1 cellular context compared by ENCODE assay signal in genomic region chr20:62639765-62640164, GRCh38.
TF ChIP-seq lines count a peak whose summit lies in the region.

No MANE protein-coding gene starts in this region.

TF ChIP-seq in HepG2, 621 proteins besides CTCF, POLR2A, EP300 and RAD21 (continued from another document and continues in another):
- TF ChIP-seq ZNF512 (CRISPR knock-in tag; IDR thresholded peaks at IDR 0.05) (no peak), MEF2D (CRISPR knock-in tag; IDR thresholded peaks at IDR 0.05) (peak; percentile 75; the same call in 1 of the 2 replicates), ARNTL (CRISPR knock-in tag; IDR thresholded peaks at IDR 0.05) (peak; percentile 92), ZNF292 (CRISPR knock-in tag; IDR thresholded peaks at IDR 0.05; ENCODE audit: borderline replicate concordance, low read depth) (peak; percentile 89; the same call in 1 of the 2 replicates), SSRP1 (CRISPR knock-in tag; IDR thresholded peaks at IDR 0.05) (peak; percentile 55; the same call in 1 of the 2 replicates), PAXIP1 (CRISPR knock-in tag; conservative IDR thresholded peaks at IDR 0.05) (peak; percentile 96), SAP130 (CRISPR knock-in tag; IDR thresholded peaks at IDR 0.05; ENCODE audit: low read depth) (peak; percentile 81), STAT5B (CRISPR knock-in tag; IDR thresholded peaks at IDR 0.05) (no peak), ZBTB25 (CRISPR knock-in tag; IDR thresholded peaks at IDR 0.05) (0 out of 2 replicates have a peak, but pooled peaks have one; percentile 44), ZC3H4 (CRISPR knock-in tag; IDR thresholded peaks at IDR 0.05; ENCODE audit: borderline replicate concordance) (no peak), TARDBP (CRISPR knock-in tag; IDR thresholded peaks at IDR 0.05) (peak; percentile 67; the same call in 1 of the 2 replicates), ZNF556 (CRISPR knock-in tag; IDR thresholded peaks at IDR 0.05; ENCODE audit: borderline replicate concordance) (peak; percentile 73; the same call in 1 of the 2 replicates), MTF2 (CRISPR knock-in tag; IDR thresholded peaks at IDR 0.05; ENCODE audit: borderline replicate concordance) (no peak), KLF12 (CRISPR knock-in tag; IDR thresholded peaks at IDR 0.05; ENCODE audit: borderline replicate concordance) (peak; percentile 48; the same call in 1 of the 2 replicates), TCF7 (IDR thresholded peaks at IDR 0.05; ENCODE audit: low read depth) (peak; percentile 94), ZNF792 (CRISPR knock-in tag; IDR thresholded peaks at IDR 0.05) (peak; percentile 41; the same call in 1 of the 2 replicates), SOX5 (CRISPR knock-in tag; IDR thresholded peaks at IDR 0.05; ENCODE audit: borderline replicate concordance) (peak; percentile 90), ZMYM2 (CRISPR knock-in tag; IDR thresholded peaks at IDR 0.05) (0 out of 2 replicates have a peak, but pooled peaks have one; percentile 5), PPARG (CRISPR knock-in tag; conservative IDR thresholded peaks at IDR 0.05) (peak; percentile 82), MATR3 (CRISPR knock-in tag; IDR thresholded peaks at IDR 0.05) (no peak), ZNF367 (CRISPR knock-in tag; IDR thresholded peaks at IDR 0.05; ENCODE audit: borderline replicate concordance) (no peak), ZNF670 (CRISPR knock-in tag; IDR thresholded peaks at IDR 0.05; ENCODE audit: borderline replicate concordance) (0 out of 2 replicates have a peak, but pooled peaks have one; percentile 24), PHF8 (CRISPR knock-in tag; IDR thresholded peaks at IDR 0.05) (peak; percentile 38; the same call in 1 of the 2 replicates), NCOA2 (CRISPR knock-in tag; IDR thresholded peaks at IDR 0.05) (peak; percentile 71), ZBTB21 (CRISPR knock-in tag; IDR thresholded peaks at IDR 0.05) (peak; percentile 87), RARA (CRISPR knock-in tag; IDR thresholded peaks at IDR 0.05) (peak; percentile 85), ZNF629 (CRISPR knock-in tag; conservative IDR thresholded peaks at IDR 0.05) (0 out of 2 replicates have a peak, but pooled peaks have one; percentile 15), ZNF446 (CRISPR knock-in tag; IDR thresholded peaks at IDR 0.05) (no peak), CCAR2 (optimal IDR thresholded peaks at IDR 0.05; ENCODE audit: low read depth, low read length) (peak; percentile 17), PITX1 (CRISPR knock-in tag; IDR thresholded peaks at IDR 0.05) (peak; percentile 77; the same call in 1 of the 2 replicates), KDM1A (CRISPR knock-in tag; IDR thresholded peaks at IDR 0.05) (peak; percentile 73; the same call in 1 of the 2 replicates), JUN (CRISPR knock-in tag; IDR thresholded peaks at IDR 0.05) (peak; percentile 75; the same call in 1 of the 2 replicates), FOSL2 (CRISPR knock-in tag; IDR thresholded peaks at IDR 0.05) (peak; percentile 40; the same call in 1 of the 2 replicates)
- TF ChIP-seq, protein P1, sequence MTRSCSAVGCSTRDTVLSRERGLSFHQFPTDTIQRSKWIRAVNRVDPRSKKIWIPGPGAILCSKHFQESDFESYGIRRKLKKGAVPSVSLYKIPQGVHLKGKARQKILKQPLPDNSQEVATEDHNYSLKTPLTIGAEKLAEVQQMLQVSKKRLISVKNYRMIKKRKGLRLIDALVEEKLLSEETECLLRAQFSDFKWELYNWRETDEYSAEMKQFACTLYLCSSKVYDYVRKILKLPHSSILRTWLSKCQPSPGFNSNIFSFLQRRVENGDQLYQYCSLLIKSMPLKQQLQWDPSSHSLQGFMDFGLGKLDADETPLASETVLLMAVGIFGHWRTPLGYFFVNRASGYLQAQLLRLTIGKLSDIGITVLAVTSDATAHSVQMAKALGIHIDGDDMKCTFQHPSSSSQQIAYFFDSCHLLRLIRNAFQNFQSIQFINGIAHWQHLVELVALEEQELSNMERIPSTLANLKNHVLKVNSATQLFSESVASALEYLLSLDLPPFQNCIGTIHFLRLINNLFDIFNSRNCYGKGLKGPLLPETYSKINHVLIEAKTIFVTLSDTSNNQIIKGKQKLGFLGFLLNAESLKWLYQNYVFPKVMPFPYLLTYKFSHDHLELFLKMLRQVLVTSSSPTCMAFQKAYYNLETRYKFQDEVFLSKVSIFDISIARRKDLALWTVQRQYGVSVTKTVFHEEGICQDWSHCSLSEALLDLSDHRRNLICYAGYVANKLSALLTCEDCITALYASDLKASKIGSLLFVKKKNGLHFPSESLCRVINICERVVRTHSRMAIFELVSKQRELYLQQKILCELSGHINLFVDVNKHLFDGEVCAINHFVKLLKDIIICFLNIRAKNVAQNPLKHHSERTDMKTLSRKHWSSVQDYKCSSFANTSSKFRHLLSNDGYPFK (CRISPR knock-in tag; IDR thresholded peaks at IDR 0.05; ENCODE audit: borderline replicate concordance), result no peak
- TF ChIP-seq, protein P2, sequence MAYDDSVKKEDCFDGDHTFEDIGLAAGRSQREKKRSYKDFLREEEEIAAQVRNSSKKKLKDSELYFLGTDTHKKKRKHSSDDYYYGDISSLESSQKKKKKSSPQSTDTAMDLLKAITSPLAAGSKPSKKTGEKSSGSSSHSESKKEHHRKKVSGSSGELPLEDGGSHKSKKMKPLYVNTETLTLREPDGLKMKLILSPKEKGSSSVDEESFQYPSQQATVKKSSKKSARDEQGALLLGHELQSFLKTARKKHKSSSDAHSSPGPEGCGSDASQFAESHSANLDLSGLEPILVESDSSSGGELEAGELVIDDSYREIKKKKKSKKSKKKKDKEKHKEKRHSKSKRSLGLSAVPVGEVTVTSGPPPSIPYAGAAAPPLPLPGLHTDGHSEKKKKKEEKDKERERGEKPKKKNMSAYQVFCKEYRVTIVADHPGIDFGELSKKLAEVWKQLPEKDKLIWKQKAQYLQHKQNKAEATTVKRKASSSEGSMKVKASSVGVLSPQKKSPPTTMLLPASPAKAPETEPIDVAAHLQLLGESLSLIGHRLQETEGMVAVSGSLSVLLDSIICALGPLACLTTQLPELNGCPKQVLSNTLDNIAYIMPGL (CRISPR knock-in tag; IDR thresholded peaks at IDR 0.05; ENCODE audit: borderline replicate concordance in 1 of 2, low read depth in 1 of 2), result peak in 1 of 2 experiments; percentile 49; a peak in 1 of 4 replicates
- TF ChIP-seq, protein P3, sequence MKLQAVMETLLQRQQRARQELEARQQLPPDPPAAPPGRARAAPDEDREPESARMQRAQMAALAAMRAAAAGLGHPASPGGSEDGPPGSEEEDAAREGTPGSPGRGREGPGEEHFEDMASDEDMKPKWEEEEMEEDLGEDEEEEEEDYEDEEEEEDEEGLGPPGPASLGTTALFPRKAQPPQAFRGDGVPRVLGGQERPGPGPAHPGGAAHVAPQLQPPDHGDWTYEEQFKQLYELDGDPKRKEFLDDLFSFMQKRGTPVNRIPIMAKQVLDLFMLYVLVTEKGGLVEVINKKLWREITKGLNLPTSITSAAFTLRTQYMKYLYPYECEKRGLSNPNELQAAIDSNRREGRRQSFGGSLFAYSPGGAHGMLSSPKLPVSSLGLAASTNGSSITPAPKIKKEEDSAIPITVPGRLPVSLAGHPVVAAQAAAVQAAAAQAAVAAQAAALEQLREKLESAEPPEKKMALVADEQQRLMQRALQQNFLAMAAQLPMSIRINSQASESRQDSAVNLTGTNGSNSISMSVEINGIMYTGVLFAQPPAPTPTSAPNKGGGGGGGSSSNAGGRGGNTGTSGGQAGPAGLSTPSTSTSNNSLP (IDR thresholded peaks at IDR 0.05; ENCODE audit: low read depth, low read length), result 0 out of 2 replicates have a peak, but pooled peaks have one; percentile 36
- TF ChIP-seq, protein P4, sequence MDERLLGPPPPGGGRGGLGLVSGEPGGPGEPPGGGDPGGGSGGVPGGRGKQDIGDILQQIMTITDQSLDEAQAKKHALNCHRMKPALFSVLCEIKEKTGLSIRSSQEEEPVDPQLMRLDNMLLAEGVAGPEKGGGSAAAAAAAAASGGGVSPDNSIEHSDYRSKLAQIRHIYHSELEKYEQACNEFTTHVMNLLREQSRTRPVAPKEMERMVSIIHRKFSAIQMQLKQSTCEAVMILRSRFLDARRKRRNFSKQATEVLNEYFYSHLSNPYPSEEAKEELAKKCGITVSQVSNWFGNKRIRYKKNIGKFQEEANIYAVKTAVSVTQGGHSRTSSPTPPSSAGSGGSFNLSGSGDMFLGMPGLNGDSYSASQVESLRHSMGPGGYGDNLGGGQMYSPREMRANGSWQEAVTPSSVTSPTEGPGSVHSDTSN (CRISPR knock-in tag; IDR thresholded peaks at IDR 0.05), result 0 out of 2 replicates have a peak, but pooled peaks have one; percentile 47
- TF ChIP-seq, protein P5, sequence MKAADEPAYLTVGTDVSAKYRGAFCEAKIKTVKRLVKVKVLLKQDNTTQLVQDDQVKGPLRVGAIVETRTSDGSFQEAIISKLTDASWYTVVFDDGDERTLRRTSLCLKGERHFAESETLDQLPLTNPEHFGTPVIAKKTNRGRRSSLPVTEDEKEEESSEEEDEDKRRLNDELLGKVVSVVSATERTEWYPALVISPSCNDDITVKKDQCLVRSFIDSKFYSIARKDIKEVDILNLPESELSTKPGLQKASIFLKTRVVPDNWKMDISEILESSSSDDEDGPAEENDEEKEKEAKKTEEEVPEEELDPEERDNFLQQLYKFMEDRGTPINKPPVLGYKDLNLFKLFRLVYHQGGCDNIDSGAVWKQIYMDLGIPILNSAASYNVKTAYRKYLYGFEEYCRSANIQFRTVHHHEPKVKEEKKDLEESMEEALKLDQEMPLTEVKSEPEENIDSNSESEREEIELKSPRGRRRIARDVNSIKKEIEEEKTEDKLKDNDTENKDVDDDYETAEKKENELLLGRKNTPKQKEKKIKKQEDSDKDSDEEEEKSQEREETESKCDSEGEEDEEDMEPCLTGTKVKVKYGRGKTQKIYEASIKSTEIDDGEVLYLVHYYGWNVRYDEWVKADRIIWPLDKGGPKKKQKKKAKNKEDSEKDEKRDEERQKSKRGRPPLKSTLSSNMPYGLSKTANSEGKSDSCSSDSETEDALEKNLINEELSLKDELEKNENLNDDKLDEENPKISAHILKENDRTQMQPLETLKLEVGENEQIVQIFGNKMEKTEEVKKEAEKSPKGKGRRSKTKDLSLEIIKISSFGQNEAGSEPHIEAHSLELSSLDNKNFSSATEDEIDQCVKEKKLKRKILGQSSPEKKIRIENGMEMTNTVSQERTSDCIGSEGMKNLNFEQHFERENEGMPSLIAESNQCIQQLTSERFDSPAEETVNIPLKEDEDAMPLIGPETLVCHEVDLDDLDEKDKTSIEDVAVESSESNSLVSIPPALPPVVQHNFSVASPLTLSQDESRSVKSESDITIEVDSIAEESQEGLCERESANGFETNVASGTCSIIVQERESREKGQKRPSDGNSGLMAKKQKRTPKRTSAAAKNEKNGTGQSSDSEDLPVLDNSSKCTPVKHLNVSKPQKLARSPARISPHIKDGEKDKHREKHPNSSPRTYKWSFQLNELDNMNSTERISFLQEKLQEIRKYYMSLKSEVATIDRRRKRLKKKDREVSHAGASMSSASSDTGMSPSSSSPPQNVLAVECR (CRISPR knock-in tag; IDR thresholded peaks at IDR 0.05; ENCODE audit: borderline replicate concordance), result peak; percentile 72; the same call in 1 of the 2 replicates
- TF ChIP-seq, protein P6, sequence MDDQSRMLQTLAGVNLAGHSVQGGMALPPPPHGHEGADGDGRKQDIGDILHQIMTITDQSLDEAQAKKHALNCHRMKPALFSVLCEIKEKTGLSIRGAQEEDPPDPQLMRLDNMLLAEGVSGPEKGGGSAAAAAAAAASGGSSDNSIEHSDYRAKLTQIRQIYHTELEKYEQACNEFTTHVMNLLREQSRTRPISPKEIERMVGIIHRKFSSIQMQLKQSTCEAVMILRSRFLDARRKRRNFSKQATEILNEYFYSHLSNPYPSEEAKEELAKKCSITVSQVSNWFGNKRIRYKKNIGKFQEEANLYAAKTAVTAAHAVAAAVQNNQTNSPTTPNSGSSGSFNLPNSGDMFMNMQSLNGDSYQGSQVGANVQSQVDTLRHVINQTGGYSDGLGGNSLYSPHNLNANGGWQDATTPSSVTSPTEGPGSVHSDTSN (CRISPR knock-in tag; IDR thresholded peaks at IDR 0.05; ENCODE audit: borderline replicate concordance), result no peak
